Comparison of ENCODE assay signal across 14 cellular contexts in genomic region chr3:79161941-79162340, GRCh38.
"Had no signal": no experiment of that assay in that cellular context is flagged by ENCODE, and none has a peak within 500 bp of the region (broad histone marks: within the 10 kb centered on the region; RNA-seq: fewer than 3 reads in every experiment).

No MANE protein-coding gene starts in this region.

- H3K36me3 ChIP-seq: spleen, upper lobe of left lung had no signal

- H3K27me3 ChIP-seq: spleen, testis, upper lobe of left lung had no signal

- H3K4me3 ChIP-seq: lung, spleen, testis, upper lobe of left lung had no signal

- H3K27ac ChIP-seq: spleen, testis, upper lobe of left lung had no signal

- DNase-seq: activated CD4-positive, alpha-beta T cell treated with anti-CD3 and anti-CD28 coated beads, Interleukin-2, amount 50 U/mL, for 4 hours; activated CD4-positive, CD25-positive, alpha-beta regulatory T cell treated with anti-CD3 and anti-CD28 coated beads, Interleukin-2, amount 50 U/mL, for 72 hours; activated effector memory CD4-positive, alpha-beta T cell treated with Interleukin-2 at 50 U/mL for 16 hours; activated naive CD4-positive, alpha-beta T cell treated with anti-CD3 and anti-CD28 coated beads, Interleukin-2, amount 50 U/mL, for 16 hours; erythroblast; foreskin melanocyte; head of caudate nucleus; immature natural killer cell; spleen; stimulated activated naive CD8-positive, alpha-beta T cell treated with anti-CD3 and anti-CD28 coated beads, Interleukin-15, amount 100 ng/mL, for 72 hours; T-helper 9 cell; testis; upper lobe of left lung had no signal

- H3K9me3 ChIP-seq: testis, upper lobe of left lung had no signal

- H3K4me1 ChIP-seq: spleen, testis, upper lobe of left lung had no signal
